7 cellular contexts compared by ENCODE assay signal in genomic region chr14:35406090-35406489, GRCh38. TPM values are rescaled to one million over a fixed set of nuclear protein-coding genes. Genes with fewer than 3 reads are reported as not detected.
DNase-seq lines count a peak whose midpoint lies in the region; ATAC-seq and TF ChIP-seq lines count a peak whose summit lies in the region.

No MANE protein-coding gene starts in this region.

- H3K27ac ChIP-seq in hepatocyte: peak overlapping the region; percentile 100
- H3K27ac ChIP-seq in smooth muscle cell (ENCODE audit: low read depth): peak overlapping the region; percentile 88

- H4K20me1 ChIP-seq in hepatocyte (ENCODE audit: insufficient read depth, poor library complexity, severe bottlenecking) (peaks cover 23% of the 10 kb centered on the region), smooth muscle cell (ENCODE audit: low read depth) (peaks cover 27% of the 10 kb centered on the region)

- ATAC-seq in T-cell (replicated peaks in 1 of 4): no peak

- peak overlapping the region; percentile 92 for H3K4me2 ChIP-seq in hepatocyte
- no peak overlapping the region for H3K4me2 ChIP-seq in smooth muscle cell

- H3K4me1 ChIP-seq in hepatocyte (ENCODE audit: insufficient read depth): peaks cover 35% of the 10 kb centered on the region
- peaks cover 27% of the 10 kb centered on the region for H3K4me1 ChIP-seq in smooth muscle cell (ENCODE audit: low read depth)

- in situ Hi-C loops in GM13976 (cut with MboI; ENCODE audit: low sequenced_read_pairs, unreplicated experiment): loop anchor here (25.0 kb wide), 1 partner anchor 744 kb away; no protein-coding TSS in a partner anchor

- WGBS in hepatocyte (ENCODE audit: low lambda C conversion rate, missing lambda C conversion rate): 45% methylated on average over 2 of the region's 2 CpGs
- WGBS in smooth muscle cell (ENCODE audit: low lambda C conversion rate): 43% methylated on average over 2 of the region's 2 CpGs

- H3F3A ChIP-seq in smooth muscle cell (ENCODE audit: low read depth): peaks cover 27% of the 10 kb centered on the region

- peaks cover 47 to 49% (median 48%) of the 10 kb centered on the region in 3 donors for H3K4me1 Mint-ChIP-seq in T-cell

- no peak overlapping the region for H3K9ac ChIP-seq in smooth muscle cell (ENCODE audit: low read depth)

- H3K9me3 ChIP-seq in hepatocyte (ENCODE audit: low read depth) (no peaks in the 10 kb centered on the region), smooth muscle cell (replicated peaks; ENCODE audit: low read depth) (no peaks in the 10 kb centered on the region)

- no peaks in the 10 kb centered on the region for H3K9me2 ChIP-seq in hepatocyte (replicated peaks; ENCODE audit: insufficient read depth)

- H2AFZ ChIP-seq in hepatocyte (no peak overlapping the region), smooth muscle cell (ENCODE audit: low read depth) (no peak overlapping the region)

- CTCF ChIA-PET in T-cell (lab: Charles Lee): interaction anchor here (0.6 to 4.7 kb wide), 12 partner anchors 9 to 283 kb away, joined by 3 to 63 read pairs (median 13); partner anchors contain the start of genes PPP2R3C (in 1 of the 2), PRORP (in 1 of the 2) and PSMA6 (in 1 of the 2)

- H3K27ac Mint-ChIP-seq in T-cell: peak overlapping the region; percentile 96 to 98

- no peaks in the 10 kb centered on the region for H3K27me3 ChIP-seq in hepatocyte
- no peaks in the 10 kb centered on the region for H3K27me3 ChIP-seq in smooth muscle cell (ENCODE audit: low read depth)

- DNase-seq in GM12864 (ENCODE audit: low read depth) (no peak), T-cell (no peak), hepatocyte (ENCODE audit: low spot score) (no peak), smooth muscle cell (lab: John Stamatoyannopoulos, UW; ENCODE audit: unreplicated experiment) (no peak), LoVo (ENCODE audit: low spot score) (no peak), GM13976 (ENCODE audit: low spot score) (no peak)
- no peak for DNase-seq in NK-92 treated with Interleukin-12 subunit alpha and Interleukin-12 subunit beta, amount 100 ng/mL, for 24 hours (lab: John Stamatoyannopoulos, UW)

- POLR2A ChIA-PET in T-cell (lab: Charles Lee): interaction anchor here (1.5 to 6.3 kb wide), 5 partner anchors 10 to 360 kb away, joined by 13 to 242 read pairs (median 32); partner anchors contain the start of genes FAM177A1 (in 1 of the 2), PPP2R3C (in 1 of the 2) and PRORP (in 1 of the 2)

- H3K4me3 ChIP-seq in GM12864 (ENCODE audit: low read depth, low read length) (peak overlapping the region; percentile 92; the same call in 1 of the 2 replicates), hepatocyte (no peak overlapping the region), smooth muscle cell (no peak overlapping the region)

- TF ChIP-seq CTCF in GM12864 (IDR thresholded peaks at IDR 0.05; ENCODE audit: low read depth, low read length, missing control alignments) (no peak), hepatocyte (IDR thresholded peaks at IDR 0.05; ENCODE audit: poor library complexity) (no peak), smooth muscle cell (IDR thresholded peaks at IDR 0.05; ENCODE audit: borderline replicate concordance, insufficient read depth, poor library complexity, severe bottlenecking) (no peak), GM13976 (IDR thresholded peaks at IDR 0.05; ENCODE audit: borderline replicate concordance, control extremely low read depth, extremely low read depth, insufficient read depth, missing control alignments) (no peak)

- H3K79me2 ChIP-seq in hepatocyte: peaks cover 35% of the 10 kb centered on the region
- peaks cover 25% of the 10 kb centered on the region for H3K79me2 ChIP-seq in smooth muscle cell (ENCODE audit: low read depth)

- no peaks in the 10 kb centered on the region for H3K9me3 Mint-ChIP-seq in T-cell

- no peaks in the 10 kb centered on the region for H3K27me3 Mint-ChIP-seq in T-cell

- H3K4me3 Mint-ChIP-seq in T-cell: peak overlapping the region; percentile 90 to 93 (median 90)

- peaks cover 26% of the 10 kb centered on the region for H3K36me3 Mint-ChIP-seq in T-cell

- H3K36me3 ChIP-seq in hepatocyte (replicated peaks; ENCODE audit: insufficient read depth, low read depth): peaks cover 4% of the 10 kb centered on the region
- peaks cover 10% of the 10 kb centered on the region for H3K36me3 ChIP-seq in smooth muscle cell (ENCODE audit: low read depth)

RNA-seq across cellular contexts. Expression of gene NFKBIA, which starts 1.5 kb away (rescaled TPM):
- total RNA-seq in T-cell (1,000 to 10,000 TPM in 2 of 5 donors, 100 to 1,000 TPM in 3; 129 to 1,245 (median 169) TPM), hepatocyte (238 and 252 TPM in 2 replicates), smooth muscle cell (170 and 215 TPM in 2 replicates)
- polyA plus RNA-seq in hepatocyte (345 and 359 TPM in 2 replicates), smooth muscle cell (207 and 223 TPM in 2 replicates)
